In the genomic region with DNA sequence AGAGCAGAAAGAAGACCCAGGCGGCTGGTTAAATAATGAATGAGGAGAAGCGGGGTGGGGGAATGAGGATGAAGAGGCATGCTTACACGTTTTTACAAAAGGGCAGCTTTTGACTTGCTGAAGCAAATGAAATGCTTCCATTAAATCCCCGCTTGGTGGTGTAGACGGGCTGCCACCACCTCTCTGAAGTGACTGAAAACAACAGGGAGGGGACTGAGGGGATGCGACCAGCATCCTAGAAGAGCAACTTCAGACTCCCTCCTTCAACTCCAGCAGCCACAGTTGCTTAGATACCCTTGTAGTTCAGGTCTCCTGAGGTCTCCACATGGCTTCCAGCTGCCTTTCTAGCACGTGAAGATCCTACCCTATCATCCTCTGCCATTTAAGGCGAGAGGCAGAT, we compare ENCODE assay signal across 16 cellular contexts.
DNase-seq lines count a peak whose midpoint lies in the region; ATAC-seq, FAIRE-seq and TF ChIP-seq lines count a peak whose summit lies in the region.
"Had no signal": no experiment of that assay in that cellular context is flagged by ENCODE, and none has a peak within 500 bp of the region (broad histone marks: within the 10 kb centered on the region; RNA-seq: fewer than 3 reads in every experiment).

No MANE protein-coding gene starts in this region.

- ATAC-seq in GM18907 (IDR thresholded peaks at IDR 0.05; ENCODE audit: unreplicated experiment), result no peak
- ATAC-seq: GM12878, HCT116 had no signal

- H3K79me2 ChIP-seq in OCI-LY3 (ENCODE audit: low read length), result no peaks in the 10 kb centered on the region
- no peaks in the 10 kb centered on the region for H3K79me2 ChIP-seq in H1 (ENCODE audit: control insufficient read depth in 1 of 2, insufficient read depth in 2 of 2, low read length in 2 of 2)

- H3K18ac ChIP-seq in H1 (ENCODE audit: extremely low read depth, low read length), result no peak overlapping the region

- no peak overlapping the region for H2BK5ac ChIP-seq in H1 (ENCODE audit: low read depth, low read length)

- no peak for TF ChIP-seq EP300 in H1 (IDR thresholded peaks at IDR 0.05; ENCODE audit: borderline replicate concordance in 1 of 2, low read depth in 2 of 2, low read length in 2 of 2)

- H3K79me1 ChIP-seq in H1 (ENCODE audit: low read depth, low read length), result no peaks in the 10 kb centered on the region

- TF ChIP-seq CTCF in OCI-LY3 (IDR thresholded peaks at IDR 0.05; ENCODE audit: low read depth, low read length), result no peak
- peak in 1 of 3 experiments; percentile 4; a peak in 1 of 4 replicates for TF ChIP-seq CTCF in H1 (IDR thresholded peaks at IDR 0.05; ENCODE audit: control extremely low read depth in 1 of 3, insufficient read depth in 1 of 3, low read depth in 1 of 3, low read length in 3 of 3)

- H4K20me1 ChIP-seq in OCI-LY3 (ENCODE audit: insufficient read depth, low read length) (no peaks in the 10 kb centered on the region), H1 (replicated peaks in 1 of 2; ENCODE audit: control insufficient read depth in 1 of 2, insufficient read depth in 2 of 2, low read length in 2 of 2) (peaks cover 0 to 2% of the 10 kb centered on the region in 2 experiments)

- H4K91ac ChIP-seq in H1 (replicated peaks; ENCODE audit: insufficient read length, low read length), result no peak overlapping the region

- H3K4me2 ChIP-seq in OCI-LY3 (ENCODE audit: low read length) (no peak overlapping the region), H1 (ENCODE audit: insufficient read depth in 1 of 2, low read depth in 2 of 2, low read length in 2 of 2) (peak overlapping the region; percentile 53 to 56; a peak in 2 of 4 replicates)

- H2BK120ac ChIP-seq in H1 (replicated peaks; ENCODE audit: low read depth, low read length), result no peak overlapping the region

- H3K27me3 ChIP-seq in OCI-LY3 (ENCODE audit: low read depth, low read length), result no peaks in the 10 kb centered on the region
- H3K27me3 ChIP-seq in H1 (replicated peaks in 1 of 4; ENCODE audit: control insufficient read depth in 3 of 4, extremely low read depth in 1 of 4, insufficient read depth in 3 of 4, low read length in 3 of 4), result peaks cover 0 to 40% (median 19%) of the 10 kb centered on the region in 4 experiments; a peak in 5 of 7 replicates

- H2BK15ac ChIP-seq in H1 (ENCODE audit: low read length), result no peak overlapping the region

- POLR2A ChIA-PET in H1 (lab: Charles Lee; ENCODE audit: partially characterized antibody), result interaction anchor here (1.0 kb wide), 1 partner anchor 65 kb away, joined by 3 read pairs; no protein-coding TSS in a partner anchor

- no peak overlapping the region for H3K4ac ChIP-seq in H1 (replicated peaks; ENCODE audit: insufficient read length, low read depth, low read length)

- H3K9me3 ChIP-seq in OCI-LY3 (ENCODE audit: insufficient read depth, low read length) (no peaks in the 10 kb centered on the region), H1 (ENCODE audit: insufficient read depth in 2 of 2, low read depth in 1 of 2, low read length in 1 of 2) (no peaks in the 10 kb centered on the region)

- WGBS in H1 (ENCODE audit: extremely low coverage in 1 of 2, insufficient coverage in 1 of 2, insufficient read length in 1 of 2, insufficient replicate concordance in 2 of 2, low coverage in 1 of 2, low lambda C conversion rate in 2 of 2, missing lambda C conversion rate in 1 of 2), 2 experiments, result 41% methylated on average over 8 of the region's 8 CpGs; no CpG with 5 or more reads in 1 of the 2 experiments

- H3K27ac ChIP-seq in OCI-LY3 (ENCODE audit: low read length), result no peak overlapping the region
- H3K27ac ChIP-seq in H1 (ENCODE audit: low read depth, low read length), result no peak overlapping the region
- H3K27ac ChIP-seq: HL-60 had no signal

- no peak for TF ChIP-seq POLR2A in H1 (IDR thresholded peaks at IDR 0.05; ENCODE audit: control extremely low read depth in 1 of 2, low read depth in 2 of 2, low read length in 2 of 2)

- DNase-seq in NCI-H82 (lab: John Stamatoyannopoulos, UW), result peak; percentile 37
- DNase-seq in NCI-H82 treated with DMSO at 0.1 percent for 48 hours (lab: John Stamatoyannopoulos, UW; ENCODE audit: unreplicated experiment), result no peak
- peak in 1 of 2 experiments; percentile 51 for DNase-seq in H1 (ENCODE audit: low read depth in 1 of 2, low spot score in 2 of 2)
- peak; percentile 41 for DNase-seq in retina
- DNase-seq in RPMI8226, result no peak
- DNase-seq: C1 segment of cervical spinal cord; Calu3; CD4-positive, alpha-beta T cell; DMS79 had no signal

- no peak overlapping the region for H3K56ac ChIP-seq in H1 (replicated peaks; ENCODE audit: insufficient read length, low read depth, low read length)

- CTCF ChIA-PET in H1 (lab: Charles Lee; ENCODE audit: partially characterized antibody), result interaction anchor here (0.5 to 9.5 kb wide), 7 partner anchors 8 to 602 kb away, joined by 3 to 95 read pairs (median 4); a partner anchor contains a TSS

- H2BK12ac ChIP-seq in H1 (ENCODE audit: low read depth, low read length), result no peak overlapping the region

- H3K4me1 ChIP-seq in OCI-LY3 (ENCODE audit: low read length), result peaks cover 14% of the 10 kb centered on the region
- peaks cover 6 to 18% (median 13%) of the 10 kb centered on the region in 4 experiments; a peak in 6 of 7 replicates for H3K4me1 ChIP-seq in H1 (replicated peaks in 1 of 4; ENCODE audit: control insufficient read depth in 3 of 4, insufficient read depth in 4 of 4, low read length in 3 of 4)

- H3K4me3 ChIP-seq in OCI-LY3 (ENCODE audit: low read length) (no peak overlapping the region), H1 (ENCODE audit: extremely low read depth in 1 of 4, insufficient read depth in 2 of 4, low read depth in 3 of 4, low read length in 4 of 4) (no peak overlapping the region)
- H3K4me3 ChIP-seq: GM12878 had no signal

- H3K23me2 ChIP-seq in H1 (ENCODE audit: low read depth, low read length), result no peaks in the 10 kb centered on the region

- peak; percentile 60 for FAIRE-seq in H1 (lab: Jason Lieb, UNC)
- FAIRE-seq: A204.1, GM12878, GM18507 had no signal

- H3K36me3 ChIP-seq in OCI-LY3 (replicated peaks; ENCODE audit: low read depth, low read length) (no peaks in the 10 kb centered on the region), H1 (ENCODE audit: control insufficient read depth in 2 of 4, insufficient read depth in 4 of 4, low read length in 3 of 4) (no peaks in the 10 kb centered on the region)

- H3K9ac ChIP-seq in OCI-LY3 (ENCODE audit: low read length), result no peak overlapping the region
- no peak overlapping the region for H3K9ac ChIP-seq in H1 (replicated peaks in 1 of 4; ENCODE audit: extremely low read depth in 1 of 4, low read depth in 3 of 4, low read length in 3 of 4)

- H4K8ac ChIP-seq in H1 (ENCODE audit: extremely low read depth, insufficient read depth, low read length), result no peak overlapping the region

- no peak overlapping the region for H2AK5ac ChIP-seq in H1 (ENCODE audit: low read depth, low read length)

- TF ChIP-seq RAD21 in H1 (IDR thresholded peaks at IDR 0.05 in 1 of 2, conservative IDR thresholded peaks at IDR 0.05 in 1 of 2; ENCODE audit: low read depth in 2 of 2, low read length in 2 of 2), result peak; percentile 39 to 48

- no peak overlapping the region for H4K5ac ChIP-seq in H1 (ENCODE audit: insufficient read length, low read depth, low read length)

- H2AFZ ChIP-seq in OCI-LY3 (ENCODE audit: low read depth, low read length), result peak overlapping the region; percentile 51; the same call in 1 of the 2 replicates
- no peak overlapping the region for H2AFZ ChIP-seq in H1 (ENCODE audit: low read length)

- no peak overlapping the region for H3K23ac ChIP-seq in H1 (ENCODE audit: insufficient read length)

- H2BK20ac ChIP-seq in H1 (ENCODE audit: low read length), result no peak overlapping the region

- no peak overlapping the region for H3K14ac ChIP-seq in H1 (ENCODE audit: insufficient read length)

TF ChIP-seq in H1, 55 proteins besides CTCF, POLR2A, EP300 and RAD21:
- TF ChIP-seq ASH2L (IDR thresholded peaks at IDR 0.05; ENCODE audit: low read length), result no peak
- no peak for TF ChIP-seq BRCA1 (IDR thresholded peaks at IDR 0.05; ENCODE audit: low read depth, low read length)
- TF ChIP-seq CBX8 (IDR thresholded peaks at IDR 0.05; ENCODE audit: borderline replicate concordance, low read depth, low read length), result no peak
- TF ChIP-seq SIX5 (IDR thresholded peaks at IDR 0.05; ENCODE audit: low read depth, low read length), result no peak
- no peak for TF ChIP-seq EGR1 (IDR thresholded peaks at IDR 0.05; ENCODE audit: borderline replicate concordance, low read depth, low read length)

Comparison
In these comparisons a context has a peak if more than half of its experiments do, and no peak if none do; other contexts are left out.
1. DNase-seq: peak in NCI-H82 (single experiment) and retina (single experiment); none in NCI-H82 treated with DMSO at 0.1 percent for 48 hours (single experiment) and RPMI8226 (single experiment).